ENCODE assay signal across 8 cellular contexts in the genomic region with DNA sequence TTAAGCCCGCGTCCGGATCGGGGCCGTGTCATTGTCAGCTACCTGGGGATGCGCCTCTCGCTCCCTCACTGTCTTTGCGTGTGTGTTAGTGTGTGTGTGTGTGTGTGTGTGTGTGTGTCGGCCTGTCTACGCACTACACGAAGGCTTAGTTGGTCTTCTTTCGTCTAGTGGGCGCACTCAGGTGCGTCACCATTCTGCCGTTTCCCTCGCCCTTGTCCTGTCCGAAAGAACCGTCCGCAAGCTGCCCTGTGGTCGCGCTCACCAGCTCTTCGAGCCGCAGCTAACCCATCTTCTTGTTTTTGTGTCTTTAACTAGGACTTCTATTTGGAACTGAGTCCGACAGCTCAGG. TPM values are rescaled to one million over a fixed set of nuclear protein-coding genes. Genes with fewer than 3 reads are reported as not detected.
A peak's percentile ranks its signal among the peaks of the same experiment; 100 is the strongest.
DNase-seq lines count a peak whose midpoint lies in the region; ATAC-seq and TF ChIP-seq lines count a peak whose summit lies in the region.

No MANE protein-coding gene starts in this region.

- ATAC-seq in GM19035 (IDR thresholded peaks at IDR 0.05; ENCODE audit: unreplicated experiment): no peak
- ATAC-seq in GM18511 (IDR thresholded peaks at IDR 0.05; ENCODE audit: unreplicated experiment): no peak
- no peak for ATAC-seq in HG03457 (IDR thresholded peaks at IDR 0.05; ENCODE audit: unreplicated experiment)
- ATAC-seq in HG02678 (IDR thresholded peaks at IDR 0.05; ENCODE audit: unreplicated experiment): no peak

- peaks cover 0 to 23% of the 10 kb centered on the region in 2 donors for H3K27me3 ChIP-seq in Peyer's patch
- peaks cover 8% of the 10 kb centered on the region for H3K27me3 ChIP-seq in prostate gland (replicated peaks; ENCODE audit: insufficient read depth)

- peak; percentile 20 for DNase-seq in ELR (ENCODE audit: low read depth)
- no peak for DNase-seq in Peyer's patch
- DNase-seq in fibroblast of villous mesenchyme (ENCODE audit: low read depth): no peak
- DNase-seq in prostate gland (ENCODE audit: low spot score): no peak

- WGBS in prostate gland: 5% methylated on average over 23 of the region's 24 CpGs

- intact Hi-C loops in prostate gland (cut with DNase I): no loop called here

- TF ChIP-seq POLR2A in Peyer's patch (IDR thresholded peaks at IDR 0.05) (no peak), prostate gland (IDR thresholded peaks at IDR 0.05) (no peak)

- H3K4me3 ChIP-seq in Peyer's patch (peak overlapping the region; percentile 29 to 57 (median 49)), fibroblast of villous mesenchyme (ENCODE audit: low read depth, low read length) (peak overlapping the region; percentile 48), prostate gland (peak overlapping the region; percentile 37 to 39)

- H3K36me3 ChIP-seq in Peyer's patch: no peaks in the 10 kb centered on the region
- no peaks in the 10 kb centered on the region for H3K36me3 ChIP-seq in prostate gland

- H3K27ac ChIP-seq in Peyer's patch (no peak overlapping the region), prostate gland (no peak overlapping the region)

- H3K9me3 ChIP-seq in Peyer's patch (no peaks in the 10 kb centered on the region), prostate gland (no peaks in the 10 kb centered on the region)

- TF ChIP-seq CTCF in Peyer's patch (IDR thresholded peaks at IDR 0.05) (no peak), fibroblast of villous mesenchyme (IDR thresholded peaks at IDR 0.05; ENCODE audit: insufficient read depth, low read depth, low read length) (no peak), prostate gland (IDR thresholded peaks at IDR 0.05) (no peak)

- H3K4me1 ChIP-seq in Peyer's patch: peaks cover 0 to 7% (median 0%) of the 10 kb centered on the region in 4 donors
- no peaks in the 10 kb centered on the region for H3K4me1 ChIP-seq in prostate gland (replicated peaks)

RNA-seq across cellular contexts. Expression of gene PAQR9, which starts 0.7 kb away (rescaled TPM):
- total RNA-seq in Peyer's patch (not detected), fibroblast of villous mesenchyme (not detected in 2 replicates), prostate gland (1 to 10 TPM in 1 of 2 donors, not detected in 1; 6.2 TPM)

RNA-seq across cellular contexts. Expression of gene U2SURP, which starts 37.2 kb away (rescaled TPM):
- total RNA-seq in Peyer's patch (100 to 1,000 TPM in 1 of 4 donors, 10 to 100 TPM in 3; 67.4 to 138 (median 78.8) TPM), fibroblast of villous mesenchyme (76.0 and 86.4 TPM in 2 replicates), prostate gland (10 to 100 TPM; 38.3 to 59.4 TPM)
